21 cellular contexts compared by ENCODE assay signal in the genomic region with DNA sequence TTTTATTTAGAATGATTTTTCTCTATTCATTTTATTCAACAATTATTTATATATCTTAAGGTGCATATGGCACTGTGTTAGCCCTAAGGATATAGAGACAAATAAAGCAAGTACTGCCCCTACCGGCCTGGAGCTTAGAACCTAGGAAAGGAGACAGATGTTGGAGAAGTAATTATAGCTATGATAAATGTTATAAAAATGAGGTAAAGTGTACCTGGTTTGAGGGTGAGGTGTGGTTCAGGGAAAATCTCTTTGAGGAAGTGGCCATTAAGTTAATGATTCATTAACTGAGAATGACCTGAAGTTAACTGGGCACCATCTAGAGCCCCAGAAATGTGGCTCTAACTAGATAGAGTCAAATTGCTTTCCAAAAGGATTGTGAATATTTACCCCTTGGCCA. TPM values are rescaled to one million over a fixed set of nuclear protein-coding genes. Genes with fewer than 3 reads are reported as not detected.
A peak's percentile ranks its signal among the peaks of the same experiment; 100 is the strongest.
DNase-seq lines count a peak whose midpoint lies in the region; ATAC-seq and TF ChIP-seq lines count a peak whose summit lies in the region.
"Had no signal": no experiment of that assay in that cellular context is flagged by ENCODE, and none has a peak within 500 bp of the region (broad histone marks: within the 10 kb centered on the region; RNA-seq: fewer than 3 reads in every experiment).

No MANE protein-coding gene starts in this region.

- H3K9ac ChIP-seq in mucosa of rectum (ENCODE audit: low read depth in 1 of 2, low read length in 2 of 2): no peak overlapping the region
- H3K9ac ChIP-seq: KMS-11 had no signal

- H3K9me3 Mint-ChIP-seq in CD8-positive, alpha-beta T cell: peaks cover 2% of the 10 kb centered on the region
- H3K9me3 Mint-ChIP-seq: mesothelial cell of epicardium had no signal

- peak overlapping the region; percentile 18 for H3K27ac Mint-ChIP-seq in CD8-positive, alpha-beta T cell
- H3K27ac Mint-ChIP-seq: mesothelial cell of epicardium had no signal

- DNase-seq in CD8-positive, alpha-beta T cell: no peak
- DNase-seq in NCI-H69 (lab: John Stamatoyannopoulos, UW): peak; percentile 84
- no peak for DNase-seq in MV-4-11 (lab: John Stamatoyannopoulos, UW)
- no peak for DNase-seq in AML-193 (lab: John Stamatoyannopoulos, UW)
- DNase-seq: activated CD4-positive, alpha-beta T cell treated with anti-CD3 and anti-CD28 coated beads, Interleukin-2, amount 50 U/mL, for 4 hours; activated naive CD4-positive, alpha-beta T cell treated with anti-CD3 and anti-CD28 coated beads, Interleukin-2, amount 50 U/mL, for 16 hours; activated T-cell treated with anti-CD3 and anti-CD28 coated beads, Interleukin-2, amount 50 U/mL, for 1 hour; brain microvascular endothelial cell; Caco-2; head of caudate nucleus; NCI-H1105; NCI-H2171; NCI-H774; stimulated activated CD4-positive, alpha-beta T cell treated with anti-CD3 and anti-CD28 coated beads, Interleukin-1b, Interleukin-23, amount 100 ng/mL, for 48 hours had no signal

- TF ChIP-seq CTCF in CD8-positive, alpha-beta T cell (IDR thresholded peaks at IDR 0.05): no peak

- H3K4me3 Mint-ChIP-seq in CD8-positive, alpha-beta T cell: no peak overlapping the region
- H3K4me3 Mint-ChIP-seq: mesothelial cell of epicardium had no signal

- H3K4me1 ChIP-seq in CD8-positive, alpha-beta T cell (ENCODE audit: insufficient read depth, low read length): peaks cover 13% of the 10 kb centered on the region
- H3K4me1 ChIP-seq in mucosa of rectum (ENCODE audit: control insufficient read depth in 2 of 2, insufficient read depth in 2 of 2, low read length in 2 of 2): peaks cover 16 to 31% of the 10 kb centered on the region in 2 donors
- H3K4me1 ChIP-seq: right atrium auricular region had no signal

- POLR2A ChIA-PET in CD8-positive, alpha-beta T cell (lab: Charles Lee): interaction anchor here (2.4 kb wide), 1 partner anchor 32 kb away, joined by 8 read pairs; a partner anchor contains a TSS

- CTCF ChIA-PET in CD8-positive, alpha-beta T cell (lab: Charles Lee): interaction anchor here (1.2 to 1.3 kb wide), 3 partner anchors 29 to 47 kb away, joined by 3 to 4 read pairs (median 4); no protein-coding TSS in a partner anchor

- intact Hi-C loops in CD8-positive, alpha-beta T cell (cut with DNase I, micrococcal nuclease): loop anchor here (5.0 kb wide), 1 partner anchor 33 kb away; a partner anchor contains a TSS

- no peaks in the 10 kb centered on the region for H3K27me3 ChIP-seq in CD8-positive, alpha-beta T cell (ENCODE audit: insufficient read depth, low read length)
- H3K27me3 ChIP-seq in mucosa of rectum (ENCODE audit: control insufficient read depth in 2 of 2, insufficient read depth in 2 of 2, low read length in 2 of 2): no peaks in the 10 kb centered on the region
- H3K27me3 ChIP-seq: brain microvascular endothelial cell, right atrium auricular region had no signal

- H3K36me3 Mint-ChIP-seq in CD8-positive, alpha-beta T cell: peaks cover 9% of the 10 kb centered on the region
- H3K36me3 Mint-ChIP-seq: mesothelial cell of epicardium had no signal

- no peaks in the 10 kb centered on the region for H3K9me3 ChIP-seq in CD8-positive, alpha-beta T cell (ENCODE audit: low read length)
- H3K9me3 ChIP-seq in mucosa of rectum (ENCODE audit: control insufficient read depth in 2 of 2, low read length in 2 of 2): no peaks in the 10 kb centered on the region
- H3K9me3 ChIP-seq: Caco-2, right atrium auricular region had no signal

- no peak overlapping the region for H3K27ac ChIP-seq in CD8-positive, alpha-beta T cell (ENCODE audit: low read depth, low read length)
- peak overlapping the region; percentile 78 to 80 for H3K27ac ChIP-seq in mucosa of rectum (ENCODE audit: low read depth in 2 of 2, low read length in 2 of 2)
- H3K27ac ChIP-seq: brain microvascular endothelial cell, KMS-11 had no signal

- no peaks in the 10 kb centered on the region for H3K27me3 Mint-ChIP-seq in CD8-positive, alpha-beta T cell (ENCODE audit: low read depth)

- no peak for ATAC-seq in CD8-positive, alpha-beta T cell
- peak; percentile 48 for ATAC-seq in esophagus mucosa
- no peak for ATAC-seq in HG03135 (IDR thresholded peaks at IDR 0.05; ENCODE audit: unreplicated experiment)
- no peak for ATAC-seq in GM18907 (IDR thresholded peaks at IDR 0.05; ENCODE audit: unreplicated experiment)

- no peaks in the 10 kb centered on the region for H3K36me3 ChIP-seq in CD8-positive, alpha-beta T cell (ENCODE audit: insufficient read depth, low read length)
- no peaks in the 10 kb centered on the region for H3K36me3 ChIP-seq in mucosa of rectum (ENCODE audit: control insufficient read depth in 2 of 2, insufficient read depth in 2 of 2, low read length in 2 of 2)
- H3K36me3 ChIP-seq: brain microvascular endothelial cell, right atrium auricular region had no signal

- H3K4me1 Mint-ChIP-seq in CD8-positive, alpha-beta T cell (ENCODE audit: low read depth): peaks cover 38% of the 10 kb centered on the region

- H3K4me3 ChIP-seq in CD8-positive, alpha-beta T cell (ENCODE audit: low read depth, low read length): no peak overlapping the region
- no peak overlapping the region for H3K4me3 ChIP-seq in mucosa of rectum (ENCODE audit: low read length in 2 of 2)
- H3K4me3 ChIP-seq: right atrium auricular region had no signal

RNA-seq across cellular contexts. Expression of a gene that starts 31.9 kb away (rescaled TPM):
- total RNA-seq in CD8-positive, alpha-beta T cell: 1 to 10 TPM; 1.2 to 1.5 TPM
- total RNA-seq in esophagus mucosa: 8.2 TPM

RNA-seq across cellular contexts. Expression of a gene that starts 52.7 kb away (rescaled TPM):
- total RNA-seq in CD8-positive, alpha-beta T cell: 10 to 100 TPM; 16.6 to 17.8 TPM
- 15.2 TPM for total RNA-seq in esophagus mucosa

RNA-seq across cellular contexts. Expression of a gene that starts 52.8 kb away (rescaled TPM):
- total RNA-seq in CD8-positive, alpha-beta T cell: 1 to 10 TPM; 2.6 to 3.0 TPM
- 6.0 TPM for total RNA-seq in esophagus mucosa
